In the genomic region with DNA sequence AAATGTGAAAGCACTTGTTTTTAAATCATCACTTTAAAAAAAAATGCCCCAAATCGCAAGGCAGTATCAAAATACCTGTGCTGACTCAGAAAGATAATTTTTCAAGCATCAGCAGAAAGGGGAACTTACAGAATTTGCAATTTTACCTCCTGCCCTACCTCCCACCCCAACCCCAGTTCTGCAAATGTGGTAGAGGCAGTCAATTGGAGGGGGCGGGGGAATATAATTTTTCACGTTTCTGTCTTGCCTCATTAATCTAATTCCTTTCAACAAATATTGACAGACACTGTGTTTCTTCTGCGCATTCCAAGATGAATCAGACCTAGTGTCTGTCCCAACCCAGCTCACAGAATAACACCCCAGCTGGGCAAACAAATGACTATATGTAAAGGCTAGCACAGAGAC, we compare ENCODE assay signal across 8 cellular contexts.
DNase-seq lines count a peak whose midpoint lies in the region; ATAC-seq, FAIRE-seq and TF ChIP-seq lines count a peak whose summit lies in the region.

No MANE protein-coding gene starts in this region.

- H3K27ac Mint-ChIP-seq in activated CD4-positive, alpha-beta T cell treated with anti-CD3 and anti-CD28 coated beads for 36 hours, result peak overlapping the region; percentile 11
- H3K27ac Mint-ChIP-seq in activated CD4-positive, alpha-beta T cell treated with anti-CD3 and anti-CD28 coated beads, Interleukin-2, amount 10 ng/mL, durations not matched to agents 7 days and 5 days, result no peak overlapping the region
- H3K27ac Mint-ChIP-seq in naive B cell, result peak overlapping the region; percentile 14 to 88 (median 50)

- peak overlapping the region; percentile 79 for H2AFZ ChIP-seq in Karpas-422 (ENCODE audit: low read length)

- FAIRE-seq in RCC 7860 (lab: Jason Lieb, UNC), result no peak

- H3K9me3 Mint-ChIP-seq in activated CD4-positive, alpha-beta T cell treated with anti-CD3 and anti-CD28 coated beads for 36 hours (ENCODE audit: low read depth), result peaks cover 2% of the 10 kb centered on the region
- H3K9me3 Mint-ChIP-seq in activated CD4-positive, alpha-beta T cell treated with anti-CD3 and anti-CD28 coated beads, Interleukin-2, amount 10 ng/mL, durations not matched to agents 7 days and 5 days, result peaks cover 15% of the 10 kb centered on the region
- H3K9me3 Mint-ChIP-seq in naive B cell, result peaks cover 0 to 3% (median 0%) of the 10 kb centered on the region in 7 donors

- POLR2A ChIA-PET in activated CD4-positive, alpha-beta T cell treated with anti-CD3 and anti-CD28 coated beads for 36 hours (lab: Charles Lee), result no interaction called here
- POLR2A ChIA-PET in activated CD4-positive, alpha-beta T cell treated with anti-CD3 and anti-CD28 coated beads, Interleukin-2, amount 10 ng/mL, durations not matched to agents 7 days and 5 days (lab: Charles Lee), result no interaction called here

- H3K4me3 Mint-ChIP-seq in activated CD4-positive, alpha-beta T cell treated with anti-CD3 and anti-CD28 coated beads for 36 hours, result no peak overlapping the region
- no peak overlapping the region for H3K4me3 Mint-ChIP-seq in activated CD4-positive, alpha-beta T cell treated with anti-CD3 and anti-CD28 coated beads, Interleukin-2, amount 10 ng/mL, durations not matched to agents 7 days and 5 days
- peak overlapping the region in 5 of 8 donors; percentile 5 to 81 (median 13) for H3K4me3 Mint-ChIP-seq in naive B cell

- WGBS in suprapubic skin, result 57% methylated on average over 4 of the region's 4 CpGs

- CTCF ChIA-PET in activated CD4-positive, alpha-beta T cell treated with anti-CD3 and anti-CD28 coated beads for 36 hours (lab: Charles Lee), result interaction anchor here (0.9 to 1.5 kb wide), 3 partner anchors 11 to 56 kb away, joined by 3 to 4 read pairs (median 4); no protein-coding TSS in a partner anchor
- CTCF ChIA-PET in activated CD4-positive, alpha-beta T cell treated with anti-CD3 and anti-CD28 coated beads, Interleukin-2, amount 10 ng/mL, durations not matched to agents 7 days and 5 days (lab: Charles Lee), result no interaction called here

- peak; percentile 60 for ATAC-seq in activated CD4-positive, alpha-beta T cell treated with anti-CD3 and anti-CD28 coated beads for 36 hours
- ATAC-seq in GM21717 (IDR thresholded peaks at IDR 0.05; ENCODE audit: unreplicated experiment) (peak; percentile 52), naive B cell (ENCODE audit: low read depth in 2 of 2) (peak; percentile 93 to 97)

- H3K79me2 ChIP-seq in Karpas-422 (ENCODE audit: low read length), result no peaks in the 10 kb centered on the region

- H3K4me3 ChIP-seq in Karpas-422 (ENCODE audit: low read length), result peak overlapping the region; percentile 43
- no peak overlapping the region for H3K4me3 ChIP-seq in suprapubic skin

- peak overlapping the region; percentile 72 for H3K4me2 ChIP-seq in Karpas-422 (ENCODE audit: low read depth, low read length, poor library complexity, severe bottlenecking)

- H3K4me1 Mint-ChIP-seq in activated CD4-positive, alpha-beta T cell treated with anti-CD3 and anti-CD28 coated beads for 36 hours, result peaks cover 47% of the 10 kb centered on the region
- peaks cover 12% of the 10 kb centered on the region for H3K4me1 Mint-ChIP-seq in activated CD4-positive, alpha-beta T cell treated with anti-CD3 and anti-CD28 coated beads, Interleukin-2, amount 10 ng/mL, durations not matched to agents 7 days and 5 days
- H3K4me1 Mint-ChIP-seq in naive B cell, result peaks cover 32 to 46% (median 43%) of the 10 kb centered on the region in 3 donors

- intact Hi-C loops in activated CD4-positive, alpha-beta T cell treated with anti-CD3 and anti-CD28 coated beads for 36 hours (cut with DNase I, micrococcal nuclease), result no loop called here

- TF ChIP-seq CTCF in suprapubic skin (IDR thresholded peaks at IDR 0.05), result no peak

- no peaks in the 10 kb centered on the region for H3K27me3 ChIP-seq in Karpas-422 (ENCODE audit: low read length)
- H3K27me3 ChIP-seq in suprapubic skin, result no peaks in the 10 kb centered on the region

- H3K27ac ChIP-seq in Karpas-422 (ENCODE audit: low read length), result peak overlapping the region; percentile 88
- no peak overlapping the region for H3K27ac ChIP-seq in suprapubic skin

- H3K9me3 ChIP-seq in Karpas-422 (ENCODE audit: low read length) (no peaks in the 10 kb centered on the region), suprapubic skin (no peaks in the 10 kb centered on the region)

- H3K27me3 Mint-ChIP-seq in activated CD4-positive, alpha-beta T cell treated with anti-CD3 and anti-CD28 coated beads for 36 hours, result no peaks in the 10 kb centered on the region
- no peaks in the 10 kb centered on the region for H3K27me3 Mint-ChIP-seq in activated CD4-positive, alpha-beta T cell treated with anti-CD3 and anti-CD28 coated beads, Interleukin-2, amount 10 ng/mL, durations not matched to agents 7 days and 5 days
- H3K27me3 Mint-ChIP-seq in naive B cell, result peaks cover 0 to 9% (median 0%) of the 10 kb centered on the region in 3 donors

- no peaks in the 10 kb centered on the region for H3K36me3 Mint-ChIP-seq in activated CD4-positive, alpha-beta T cell treated with anti-CD3 and anti-CD28 coated beads for 36 hours (ENCODE audit: low read depth)
- H3K36me3 Mint-ChIP-seq in activated CD4-positive, alpha-beta T cell treated with anti-CD3 and anti-CD28 coated beads, Interleukin-2, amount 10 ng/mL, durations not matched to agents 7 days and 5 days (ENCODE audit: low read depth), result peaks cover 2% of the 10 kb centered on the region
- no peaks in the 10 kb centered on the region for H3K36me3 Mint-ChIP-seq in naive B cell

- H3K4me1 ChIP-seq in Karpas-422 (ENCODE audit: low read length) (peaks cover 31% of the 10 kb centered on the region), suprapubic skin (no peaks in the 10 kb centered on the region)

- H3K36me3 ChIP-seq in Karpas-422 (ENCODE audit: insufficient read depth, low read length) (no peaks in the 10 kb centered on the region), suprapubic skin (no peaks in the 10 kb centered on the region)

- no peak for TF ChIP-seq POLR2A in suprapubic skin (IDR thresholded peaks at IDR 0.05)

- H3K9ac ChIP-seq in Karpas-422 (ENCODE audit: low read length), result peak overlapping the region; percentile 45

- DNase-seq in activated CD4-positive, alpha-beta T cell treated with anti-CD3 and anti-CD28 coated beads for 36 hours, result peak; percentile 56
- DNase-seq in activated CD4-positive, alpha-beta T cell treated with anti-CD3 and anti-CD28 coated beads, Interleukin-2, amount 10 ng/mL, durations not matched to agents 7 days and 5 days, result no peak
- peak; percentile 88 for DNase-seq in Karpas-422
- peak; percentile 73 for DNase-seq in naive B cell
- no peak for DNase-seq in RCC 7860 (ENCODE audit: low spot score)
- DNase-seq in COLO829 (ENCODE audit: low spot score), result no peak
- no peak for DNase-seq in suprapubic skin (ENCODE audit: low spot score in 2 of 2)

- no peak for TF ChIP-seq EP300 in suprapubic skin (IDR thresholded peaks at IDR 0.05)

- no peaks in the 10 kb centered on the region for H4K20me1 ChIP-seq in Karpas-422 (ENCODE audit: insufficient read depth, low read depth, low read length)

- H3K9me2 ChIP-seq in Karpas-422 (replicated peaks; ENCODE audit: insufficient read depth, low read length), result no peaks in the 10 kb centered on the region

Comparison
In these comparisons a context has a peak if more than half of its experiments do, and no peak if none do; other contexts are left out.
1. DNase-seq: peak in activated CD4-positive, alpha-beta T cell treated with anti-CD3 and anti-CD28 coated beads for 36 hours (single experiment), Karpas-422 (single experiment) and naive B cell (single experiment); none in activated CD4-positive, alpha-beta T cell treated with anti-CD3 and anti-CD28 coated beads, Interleukin-2, amount 10 ng/mL, durations not matched to agents 7 days and 5 days (single experiment), RCC 7860 (single experiment), COLO829 (single experiment) and suprapubic skin (0 of 2).
2. H3K4me3 Mint-ChIP-seq: peak in naive B cell (5 of 8); none in activated CD4-positive, alpha-beta T cell treated with anti-CD3 and anti-CD28 coated beads for 36 hours (single experiment) and activated CD4-positive, alpha-beta T cell treated with anti-CD3 and anti-CD28 coated beads, Interleukin-2, amount 10 ng/mL, durations not matched to agents 7 days and 5 days (single experiment).
3. Peak in every context shown above with its lines, with median percentiles within 50 percentile points of each other: ATAC-seq.